ENCODE assay signal across 20 cellular contexts in the genomic region with DNA sequence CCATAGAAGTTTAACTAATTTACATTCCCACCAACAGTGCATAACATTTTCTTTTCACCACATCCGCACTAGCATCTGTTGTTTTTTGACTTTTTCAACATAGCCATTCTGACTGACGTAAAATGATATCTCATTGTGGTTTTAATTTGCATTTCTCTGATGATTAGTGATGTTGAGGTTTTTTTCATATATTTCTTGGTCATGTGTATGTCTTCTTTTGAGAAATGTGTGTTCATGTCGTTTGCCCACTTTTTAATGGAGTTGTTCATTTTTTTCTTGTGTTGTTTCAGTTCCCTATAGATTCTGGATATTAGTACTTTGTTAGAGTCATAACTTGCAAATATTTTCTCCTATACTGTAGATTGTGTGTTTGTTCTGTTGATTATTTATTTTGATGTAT.
DNase-seq lines count a peak whose midpoint lies in the region; ATAC-seq, FAIRE-seq and TF ChIP-seq lines count a peak whose summit lies in the region.
"Had no signal": no experiment of that assay in that cellular context is flagged by ENCODE, and none has a peak within 500 bp of the region (broad histone marks: within the 10 kb centered on the region; RNA-seq: fewer than 3 reads in every experiment).

No MANE protein-coding gene starts in this region.

- H3K9me2 ChIP-seq in MM.1S (replicated peaks; ENCODE audit: insufficient read depth, low read length), result no peaks in the 10 kb centered on the region

- no peak overlapping the region for H2AFZ ChIP-seq in MM.1S (ENCODE audit: low read length)

- H3K4me3 ChIP-seq in suprapubic skin, result no peak overlapping the region
- no peak overlapping the region for H3K4me3 ChIP-seq in MM.1S (ENCODE audit: low read length)
- H3K4me3 ChIP-seq in effector memory CD4-positive, alpha-beta T cell (ENCODE audit: insufficient read depth, low read depth, low read length, poor library complexity, severe bottlenecking), result no peak overlapping the region
- H3K4me3 ChIP-seq: colonic mucosa, heart right ventricle, uterus had no signal

- no peaks in the 10 kb centered on the region for H3K36me3 ChIP-seq in suprapubic skin
- H3K36me3 ChIP-seq in MM.1S (replicated peaks; ENCODE audit: insufficient read depth, low read length), result no peaks in the 10 kb centered on the region
- no peaks in the 10 kb centered on the region for H3K36me3 ChIP-seq in effector memory CD4-positive, alpha-beta T cell (ENCODE audit: control insufficient read depth, insufficient read depth, low read length)
- H3K36me3 ChIP-seq: colonic mucosa, uterus had no signal

- H3K27me3 ChIP-seq in suprapubic skin, result no peaks in the 10 kb centered on the region
- H3K27me3 ChIP-seq in MM.1S (replicated peaks; ENCODE audit: insufficient read depth, low read length), result no peaks in the 10 kb centered on the region
- no peaks in the 10 kb centered on the region for H3K27me3 ChIP-seq in effector memory CD4-positive, alpha-beta T cell (replicated peaks; ENCODE audit: control insufficient read depth, insufficient read depth, low read length, poor library complexity, severe bottlenecking)
- H3K27me3 ChIP-seq: colonic mucosa, heart right ventricle, uterus had no signal

- TF ChIP-seq EP300 in suprapubic skin (IDR thresholded peaks at IDR 0.05), result no peak

- peaks cover under 1% of the 10 kb centered on the region for H3K4me1 ChIP-seq in suprapubic skin
- H3K4me1 ChIP-seq in MM.1S (ENCODE audit: low read length), result no peaks in the 10 kb centered on the region
- H3K4me1 ChIP-seq in effector memory CD4-positive, alpha-beta T cell (ENCODE audit: control insufficient read depth, insufficient read depth, low read length, poor library complexity, severe bottlenecking), result no peaks in the 10 kb centered on the region
- H3K4me1 ChIP-seq: Caco-2, colonic mucosa, heart right ventricle, uterus had no signal

- H3K27ac ChIP-seq in suprapubic skin (no peak overlapping the region), MM.1S (ENCODE audit: low read length) (no peak overlapping the region)
- H3K27ac ChIP-seq in effector memory CD4-positive, alpha-beta T cell (ENCODE audit: insufficient read depth, low read length, poor library complexity, severe bottlenecking), result no peak overlapping the region
- H3K27ac ChIP-seq: colonic mucosa, heart right ventricle, uterus had no signal

- H3K4me2 ChIP-seq in MM.1S (ENCODE audit: low read depth, low read length), result no peak overlapping the region

- H3K9me3 ChIP-seq in suprapubic skin, result no peaks in the 10 kb centered on the region
- no peaks in the 10 kb centered on the region for H3K9me3 ChIP-seq in MM.1S (replicated peaks; ENCODE audit: insufficient read depth, low read length)
- no peaks in the 10 kb centered on the region for H3K9me3 ChIP-seq in effector memory CD4-positive, alpha-beta T cell (ENCODE audit: control insufficient read depth, low read length)
- H3K9me3 ChIP-seq: Caco-2, colonic mucosa, uterus had no signal

- TF ChIP-seq CTCF in suprapubic skin (IDR thresholded peaks at IDR 0.05) (no peak), MM.1S (IDR thresholded peaks at IDR 0.05; ENCODE audit: low read length) (no peak)

- H3K9ac ChIP-seq in MM.1S (ENCODE audit: low read length), result no peak overlapping the region

- FAIRE-seq in urothelium cell line (lab: Jason Lieb, UNC), result no peak
- FAIRE-seq: HepG2, RCC 7860 had no signal

- DNase-seq in suprapubic skin (ENCODE audit: low spot score in 2 of 2), result no peak
- DNase-seq in MM.1S, result no peak
- no peak for DNase-seq in effector memory CD4-positive, alpha-beta T cell
- no peak for DNase-seq in urothelium cell line (ENCODE audit: low spot score)
- DNase-seq: activated CD4-positive, CD25-positive, alpha-beta regulatory T cell treated with anti-CD3 and anti-CD28 coated beads, Interleukin-2, amount 50 U/mL, for 72 hours; activated T-cell treated with anti-CD3 and anti-CD28 coated beads, Interleukin-2, amount 50 U/mL, for 1 hour; Caco-2; colonic mucosa; heart right ventricle; kidney glomerular epithelial cell; NCI-H1417 treated with DMSO at 0.1 percent for 48 hours; NCI-H524; SW 1271; uterus had no signal

- ATAC-seq in GM18505 (IDR thresholded peaks at IDR 0.05; ENCODE audit: unreplicated experiment) (peak; percentile 84), GM19463 (IDR thresholded peaks at IDR 0.05; ENCODE audit: unreplicated experiment) (peak; percentile 60), HG02884 (IDR thresholded peaks at IDR 0.05; ENCODE audit: unreplicated experiment) (peak; percentile 63), HG03571 (IDR thresholded peaks at IDR 0.05; ENCODE audit: unreplicated experiment) (peak; percentile 77)
- ATAC-seq: heart right ventricle, HepG2 had no signal

- H3K79me2 ChIP-seq in MM.1S (ENCODE audit: low read length), result no peaks in the 10 kb centered on the region

- TF ChIP-seq POLR2A in GM18505 (IDR thresholded peaks at IDR 0.05; ENCODE audit: borderline replicate concordance, extremely low read depth, insufficient read depth, insufficient read length) (no peak), suprapubic skin (IDR thresholded peaks at IDR 0.05) (no peak)

- WGBS in suprapubic skin, result 95% methylated on average over 3 of the region's 3 CpGs

- no peaks in the 10 kb centered on the region for H3F3A ChIP-seq in MM.1S (ENCODE audit: insufficient read depth, low read length)

- H4K20me1 ChIP-seq in MM.1S (ENCODE audit: insufficient read depth, low read length), result no peaks in the 10 kb centered on the region
